ENCODE assay signal across 30 cellular contexts in the genomic region with DNA sequence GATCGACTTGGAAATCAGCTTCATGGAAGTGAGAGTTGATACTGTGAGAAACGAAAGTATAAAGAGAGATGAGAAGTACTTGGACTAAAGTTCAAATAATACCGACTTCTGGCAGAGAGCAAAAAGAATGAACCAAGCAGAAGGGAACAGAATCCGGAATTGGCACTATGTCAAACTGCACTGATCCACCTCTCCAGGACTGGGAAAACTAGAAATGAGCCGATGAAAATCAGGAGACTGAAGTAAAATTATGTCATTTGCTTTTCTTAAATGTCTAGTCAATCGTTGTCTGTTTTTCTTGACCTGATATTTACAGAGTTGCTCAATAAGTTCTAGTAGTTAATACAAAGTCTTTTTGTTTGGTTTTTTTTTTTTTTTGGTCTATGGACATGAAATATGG.
DNase-seq lines count a peak whose midpoint lies in the region; ATAC-seq and TF ChIP-seq lines count a peak whose summit lies in the region.
"Had no signal": no experiment of that assay in that cellular context is flagged by ENCODE, and none has a peak within 500 bp of the region (broad histone marks: within the 10 kb centered on the region; RNA-seq: fewer than 3 reads in every experiment).

No MANE protein-coding gene starts in this region.

- peak overlapping the region; percentile 72 for H3K4me2 ChIP-seq in skeletal muscle satellite cell (ENCODE audit: low read length)
- H3K4me2 ChIP-seq: SK-N-SH had no signal

- DNase-seq in HT-29 (ENCODE audit: low spot score) (peak; percentile 33), RWPE2 (ENCODE audit: low spot score) (no peak), fibroblast of mammary gland (ENCODE audit: low read depth) (peak; percentile 71), NCI-H128 (lab: John Stamatoyannopoulos, UW; ENCODE audit: unreplicated experiment) (no peak)
- DNase-seq: activated CD4-positive, alpha-beta T cell treated with anti-CD3 and anti-CD28 coated beads, Interleukin-2, amount 10 ng/mL, durations not matched to agents 7 days and 5 days; activated naive CD4-positive, alpha-beta T cell treated with Interleukin-2 at 50 U/mL for 16 hours; activated T-cell treated with anti-CD3 and anti-CD28 coated beads, Interleukin-2, amount 50 U/mL, for 48 hours; amygdala; dorsolateral prefrontal cortex; foreskin keratinocyte; KBM-7; MV-4-11; naive thymus-derived CD8-positive, alpha-beta T cell; NCI-H1694; NCI-H2171; NCI-H524 treated with DMSO at 0.1 percent for 48 hours; NK-92 treated with Interleukin-12 subunit alpha and Interleukin-12 subunit beta, amount 100 ng/mL, for 24 hours; Peyer's patch; retina; SK-N-SH; stimulated activated CD4-positive, alpha-beta T cell treated with anti-CD3 and anti-CD28 coated beads, Interleukin-12 subunit alpha, Interleukin-12 subunit beta, amount 100 ng/mL, for 4 hours; stimulated activated CD4-positive, alpha-beta T cell treated with anti-CD3 and anti-CD28 coated beads, Interleukin-4, amount 100 ng/mL, for 24 hours; stimulated activated naive B cell treated with anti-CD40 and anti-IgM and Interleukin-4, amounts not matched to agents 10 μg/mL and 1 μg/mL and 100 μg/mL, for 72 hours; T-helper 2 cell had no signal

- H3K9ac ChIP-seq in skeletal muscle satellite cell (ENCODE audit: low read depth, low read length) = no peak overlapping the region
- H3K9ac ChIP-seq: SK-N-SH had no signal

- no peak overlapping the region for H3K27ac ChIP-seq in RWPE2 (ENCODE audit: poor library complexity, severe bottlenecking)
- H3K27ac ChIP-seq: dorsolateral prefrontal cortex, foreskin keratinocyte, Peyer's patch, thoracic aorta, vagina had no signal

- TF ChIP-seq CTCF in RWPE2 (IDR thresholded peaks at IDR 0.05; ENCODE audit: poor library complexity, severe bottlenecking) (no peak), fibroblast of mammary gland (conservative IDR thresholded peaks at IDR 0.05; ENCODE audit: control insufficient read depth, insufficient read depth, low read depth, low read length) (no peak)

- H3K27me3 ChIP-seq in RWPE2 (ENCODE audit: insufficient read depth, poor library complexity, severe bottlenecking) (no peaks in the 10 kb centered on the region), skeletal muscle satellite cell (ENCODE audit: control insufficient read depth, insufficient read depth, low read length) (no peaks in the 10 kb centered on the region)
- H3K27me3 ChIP-seq: dorsolateral prefrontal cortex, foreskin keratinocyte, Peyer's patch, vagina had no signal

- H3K4me1 ChIP-seq in RWPE2 (ENCODE audit: insufficient read depth, poor library complexity, severe bottlenecking) = peaks cover 11% of the 10 kb centered on the region
- H3K4me1 ChIP-seq in skeletal muscle satellite cell (ENCODE audit: control insufficient read depth, insufficient read depth, low read length) = peaks cover 18% of the 10 kb centered on the region
- H3K4me1 ChIP-seq: Peyer's patch, vagina had no signal

- H3K36me3 ChIP-seq in RWPE2 (ENCODE audit: low read depth) (peaks cover 25% of the 10 kb centered on the region), skeletal muscle satellite cell (ENCODE audit: insufficient read depth, low read length) (no peaks in the 10 kb centered on the region)
- H3K36me3 ChIP-seq: Peyer's patch, thoracic aorta, vagina had no signal

- H3K9me3 ChIP-seq in RWPE2 (ENCODE audit: severe bottlenecking) = no peaks in the 10 kb centered on the region
- no peaks in the 10 kb centered on the region for H3K9me3 ChIP-seq in skeletal muscle satellite cell (replicated peaks; ENCODE audit: low read length)
- H3K9me3 ChIP-seq: Peyer's patch, SK-N-SH, thoracic aorta, vagina had no signal

- peak; percentile 40; the same call in 2 of the 3 replicates for ATAC-seq in RWPE2 (ENCODE audit: low read depth)
- no peak for ATAC-seq in HG02759 (IDR thresholded peaks at IDR 0.05; ENCODE audit: unreplicated experiment)
- no peak for ATAC-seq in GM21825 (IDR thresholded peaks at IDR 0.05; ENCODE audit: unreplicated experiment)
- ATAC-seq: foreskin keratinocyte; left lobe of liver; naive thymus-derived CD8-positive, alpha-beta T cell; stimulated activated naive B cell treated with anti-CD40 and anti-IgM and Interleukin-4, amounts not matched to agents 10 μg/mL and 1 μg/mL and 100 μg/mL, for 72 hours had no signal

- H3K4me3 ChIP-seq in RWPE2 (ENCODE audit: severe bottlenecking) (no peak overlapping the region), fibroblast of mammary gland (ENCODE audit: control insufficient read depth, low read depth, low read length) (no peak overlapping the region), skeletal muscle satellite cell (ENCODE audit: low read length) (peak overlapping the region; percentile 52)
- H3K4me3 ChIP-seq: Peyer's patch, thoracic aorta, vagina had no signal

Comparison
In these comparisons a context has a peak if more than half of its experiments do, and no peak if none do; other contexts are left out.
1. DNase-seq: peak in HT-29 (single experiment) and fibroblast of mammary gland (single experiment); none in RWPE2 (single experiment) and NCI-H128 (single experiment).